19 cellular contexts compared by ENCODE assay signal in genomic region chr14:103693514-103693913, GRCh38. TPM values are rescaled to one million over a fixed set of nuclear protein-coding genes. Genes with fewer than 3 reads are reported as not detected.
DNase-seq lines count a peak whose midpoint lies in the region; ATAC-seq, FAIRE-seq and TF ChIP-seq lines count a peak whose summit lies in the region.
"Had no signal": no experiment of that assay in that cellular context is flagged by ENCODE, and none has a peak within 500 bp of the region (broad histone marks: within the 10 kb centered on the region; RNA-seq: fewer than 3 reads in every experiment).

No MANE protein-coding gene starts in this region.

- in situ Hi-C loops in G401 (cut with HindIII; ENCODE audit: low sequenced_read_pairs) = no loop called here

- TF ChIP-seq POLR2A in Peyer's patch (IDR thresholded peaks at IDR 0.05) = no peak

- no peaks in the 10 kb centered on the region for H3K9me3 ChIP-seq in Peyer's patch
- H3K9me3 ChIP-seq: adrenal gland, ovary, vagina had no signal

- H3K4me3 ChIP-seq in Peyer's patch (no peak overlapping the region), foreskin fibroblast (ENCODE audit: low read depth in 1 of 2, low read length in 2 of 2) (no peak overlapping the region)
- H3K4me3 ChIP-seq: adrenal gland, ovary, SK-N-MC, skin epidermis, vagina had no signal

- intact Hi-C loops in sciatic nerve (cut with DNase I) = no loop called here

- TF ChIP-seq CTCF in Peyer's patch (IDR thresholded peaks at IDR 0.05) (no peak), foreskin keratinocyte (conservative IDR thresholded peaks at IDR 0.05) (no peak), foreskin fibroblast (IDR thresholded peaks at IDR 0.05; ENCODE audit: low read depth, low read length) (no peak)

- H3K27ac ChIP-seq in Peyer's patch = no peak overlapping the region
- no peak overlapping the region for H3K27ac ChIP-seq in foreskin keratinocyte
- H3K27ac ChIP-seq: adrenal gland, ovary, SK-N-MC, vagina had no signal

- DNase-seq in G401 (ENCODE audit: low spot score) = peak; percentile 60
- DNase-seq in Peyer's patch = peak in 2 of 3 donors; percentile 68 to 81
- DNase-seq in foreskin keratinocyte = no peak
- DNase-seq in sciatic nerve (ENCODE audit: low spot score) = peak; percentile 50
- no peak for DNase-seq in foreskin fibroblast
- DNase-seq in kidney tubule cell (ENCODE audit: low spot score) = no peak
- DNase-seq in GM19239 (ENCODE audit: insufficient read length, low spot score) = no peak
- DNase-seq in nucleus accumbens (lab: John Stamatoyannopoulos, UW) = no peak
- DNase-seq: activated CD4-positive, alpha-beta T cell treated with anti-CD3 and anti-CD28 coated beads, Interleukin-2, amount 50 U/mL, for 48 hours; activated T-cell treated with anti-CD3 and anti-CD28 coated beads, Interleukin-2, amount 50 U/mL, for 48 hours; glutamatergic neuron; immature natural killer cell; stimulated activated naive CD4-positive, alpha-beta T cell had no signal

- peak; percentile 63 for ATAC-seq in foreskin keratinocyte
- no peak for ATAC-seq in sciatic nerve

- H3K4me1 ChIP-seq in Peyer's patch (peaks cover 0 to 30% (median 4%) of the 10 kb centered on the region in 4 donors), foreskin keratinocyte (peaks cover 9% of the 10 kb centered on the region)

- H3K36me3 ChIP-seq in Peyer's patch = peaks cover 0 to 77% (median 0%) of the 10 kb centered on the region in 3 donors
- H3K36me3 ChIP-seq: ovary had no signal

- FAIRE-seq in GM19239 (lab: Jason Lieb, UNC) = no peak
- FAIRE-seq: TTC549 had no signal

- H3K27me3 ChIP-seq in Peyer's patch = no peaks in the 10 kb centered on the region
- H3K27me3 ChIP-seq in foreskin keratinocyte = no peaks in the 10 kb centered on the region
- H3K27me3 ChIP-seq: adrenal gland, ovary, vagina had no signal

RNA-seq across cellular contexts. Expression of gene XRCC3, which starts 21.7 kb away (rescaled TPM):
- 52.7 and 53.0 TPM in 2 replicates for total RNA-seq in G401 (2014; rRNA removed; shearing (Covaris generic))
- total RNA-seq in Peyer's patch (10 to 100 TPM; 11.6 to 42.9 (median 16.2) TPM), foreskin keratinocyte (33.9 and 41.5 TPM in 2 replicates), sciatic nerve (4.6 TPM)
- 28.0 and 38.8 TPM in 2 replicates for polyA plus RNA-seq in foreskin keratinocyte

RNA-seq across cellular contexts. Expression of gene ZFYVE21, which starts 22.1 kb away (rescaled TPM):
- 18.1 and 23.4 TPM in 2 replicates for total RNA-seq in G401 (2014; rRNA removed; shearing (Covaris generic))
- total RNA-seq in Peyer's patch (10 to 100 TPM; 40.3 to 81.2 (median 59.0) TPM), foreskin keratinocyte (61.4 and 68.0 TPM in 2 replicates), sciatic nerve (86.6 TPM)
- polyA plus RNA-seq in foreskin keratinocyte = 74.5 and 79.5 TPM in 2 replicates

Comparison
In these comparisons a context has a peak if more than half of its experiments do, and no peak if none do; other contexts are left out.
1. DNase-seq: peak in G401 (single experiment), Peyer's patch (2 of 3) and sciatic nerve (single experiment); none in foreskin keratinocyte (0 of 2), foreskin fibroblast (0 of 2), kidney tubule cell (single experiment), GM19239 (single experiment) and nucleus accumbens (0 of 56).